In genomic region chr6:52992980-52993379, GRCh38 we compare ENCODE assay signal across 9 cellular contexts. TPM values are rescaled to one million over a fixed set of nuclear protein-coding genes. Genes with fewer than 3 reads are reported as not detected.
DNase-seq lines count a peak whose midpoint lies in the region; TF ChIP-seq lines count a peak whose summit lies in the region.
"Had no signal": no experiment of that assay in that cellular context is flagged by ENCODE, and none has a peak within 500 bp of the region (broad histone marks: within the 10 kb centered on the region; RNA-seq: fewer than 3 reads in every experiment).

No MANE protein-coding gene starts in this region.

- no peak overlapping the region for H3K4me2 ChIP-seq in H9 (ENCODE audit: insufficient read depth, insufficient read length, low read length)
- H3K4me2 ChIP-seq: KMS-11 had no signal

- H2BK15ac ChIP-seq in H9 (ENCODE audit: low read depth, low read length) = no peak overlapping the region

- H3K9ac ChIP-seq in subcutaneous abdominal adipose tissue (ENCODE audit: low read length in 5 of 5) = peak overlapping the region in 1 of 5 donors; percentile 72
- no peak overlapping the region for H3K9ac ChIP-seq in H9 (ENCODE audit: extremely low read depth, insufficient read length, low read length)
- H3K9ac ChIP-seq: KMS-11 had no signal

- no peaks in the 10 kb centered on the region for H3K9me3 Mint-ChIP-seq in T-helper 1 cell treated with Interleukin-12 subunit alpha and Interleukin-12 subunit beta and Interleukin-4 antibody, amounts not matched to agents 30 μg/mL and 1 μg/mL, for 36 hours
- peaks cover 3 to 4% of the 10 kb centered on the region in 2 experiments; a peak in 2 of 5 replicates for H3K9me3 Mint-ChIP-seq in H9

- no peak overlapping the region for H2BK20ac ChIP-seq in H9 (ENCODE audit: low read depth, low read length, poor library complexity, severe bottlenecking)

- no peak overlapping the region for H3K18ac ChIP-seq in H9 (ENCODE audit: insufficient read length, low read depth, low read length)

- no peak overlapping the region for H3K23ac ChIP-seq in H9 (ENCODE audit: insufficient read length, low read depth, low read length)

- TF ChIP-seq CTCF in VCaP (conservative IDR thresholded peaks at IDR 0.05) = no peak
- no peak for TF ChIP-seq CTCF in H9 (conservative IDR thresholded peaks at IDR 0.05)

- H2BK12ac ChIP-seq in H9 (ENCODE audit: insufficient read length, low read depth, low read length) = no peak overlapping the region

- peaks cover 10% of the 10 kb centered on the region for H3K23me2 ChIP-seq in H9 (ENCODE audit: insufficient read length, low read depth, low read length, poor library complexity, severe bottlenecking)

- intact Hi-C loops in posterior vena cava (cut with DNase I) = no loop called here

- H3K9me3 ChIP-seq in subcutaneous abdominal adipose tissue (ENCODE audit: control insufficient read depth in 5 of 5, low read length in 5 of 5) = no peaks in the 10 kb centered on the region
- no peaks in the 10 kb centered on the region for H3K9me3 ChIP-seq in H9 (ENCODE audit: control insufficient read depth, low read depth, low read length)

- H3K56ac ChIP-seq in H9 (ENCODE audit: insufficient read length, low read depth, low read length) = no peak overlapping the region

- H2BK5ac ChIP-seq in H9 (ENCODE audit: insufficient read length, low read length) = no peak overlapping the region

- H3K4me3 ChIP-seq in subcutaneous abdominal adipose tissue (ENCODE audit: low read depth in 1 of 5, low read length in 5 of 5) = no peak overlapping the region

- H3K27ac Mint-ChIP-seq in T-helper 1 cell treated with Interleukin-12 subunit alpha and Interleukin-12 subunit beta and Interleukin-4 antibody, amounts not matched to agents 30 μg/mL and 1 μg/mL, for 36 hours = no peak overlapping the region
- H3K27ac Mint-ChIP-seq in H9 = no peak overlapping the region

- H3K36me3 ChIP-seq in subcutaneous abdominal adipose tissue (ENCODE audit: control insufficient read depth in 5 of 5, insufficient read depth in 5 of 5, low read length in 5 of 5) = peaks cover 0 to 7% (median 0%) of the 10 kb centered on the region in 5 donors

- H2AK5ac ChIP-seq in H9 (ENCODE audit: insufficient read length, low read length) = no peak overlapping the region

- H3K4ac ChIP-seq in H9 (ENCODE audit: low read depth, low read length) = no peak overlapping the region

- H4K91ac ChIP-seq in H9 (ENCODE audit: insufficient read length, low read depth, low read length) = no peak overlapping the region

- no peak overlapping the region for H4K8ac ChIP-seq in H9 (replicated peaks; ENCODE audit: insufficient read length, low read depth, low read length)

- no peaks in the 10 kb centered on the region for H3K79me2 ChIP-seq in H9 (ENCODE audit: insufficient read depth, low read length)

- no peak overlapping the region for H3K14ac ChIP-seq in H9 (ENCODE audit: insufficient read depth, low read length)

- H4K20me1 ChIP-seq in H9 (ENCODE audit: control insufficient read depth, insufficient read depth, insufficient read length) = no peaks in the 10 kb centered on the region

- WGBS in H9 (ENCODE audit: extremely low coverage, insufficient read length, low lambda C conversion rate) = no CpG with 5 or more reads among the region's 6 CpGs

- H2AFZ ChIP-seq in H9 (ENCODE audit: low read length) = no peak overlapping the region

- no peak overlapping the region for H3T11ph ChIP-seq in H9 (ENCODE audit: low read length)

- H3K4me3 Mint-ChIP-seq in T-helper 1 cell treated with Interleukin-12 subunit alpha and Interleukin-12 subunit beta and Interleukin-4 antibody, amounts not matched to agents 30 μg/mL and 1 μg/mL, for 36 hours = peak overlapping the region; percentile 60
- no peak overlapping the region; a peak in 1 of 5 replicates for H3K4me3 Mint-ChIP-seq in H9

- H3K27ac ChIP-seq in VCaP = peak overlapping the region; percentile 97; the same call in 1 of the 2 replicates
- H3K27ac ChIP-seq in subcutaneous abdominal adipose tissue (ENCODE audit: low read depth, low read length) = peak overlapping the region; percentile 96
- no peak overlapping the region for H3K27ac ChIP-seq in H9 (ENCODE audit: insufficient read length, low read depth, low read length)
- H3K27ac ChIP-seq: KMS-11 had no signal

- H3K4me1 ChIP-seq in subcutaneous abdominal adipose tissue (ENCODE audit: control insufficient read depth in 5 of 5, insufficient read depth in 5 of 5, low read length in 5 of 5) (peaks cover 0 to 32% (median 25%) of the 10 kb centered on the region in 5 donors), H9 (ENCODE audit: insufficient read depth, low read length) (no peaks in the 10 kb centered on the region)

- peaks cover 8% of the 10 kb centered on the region for H3K27me3 Mint-ChIP-seq in T-helper 1 cell treated with Interleukin-12 subunit alpha and Interleukin-12 subunit beta and Interleukin-4 antibody, amounts not matched to agents 30 μg/mL and 1 μg/mL, for 36 hours (ENCODE audit: low read depth)
- H3K27me3 Mint-ChIP-seq in H9 (ENCODE audit: low read depth) = peaks cover 6% of the 10 kb centered on the region

- peaks cover 35% of the 10 kb centered on the region for H3K4me1 Mint-ChIP-seq in T-helper 1 cell treated with Interleukin-12 subunit alpha and Interleukin-12 subunit beta and Interleukin-4 antibody, amounts not matched to agents 30 μg/mL and 1 μg/mL, for 36 hours (ENCODE audit: low read depth)
- H3K4me1 Mint-ChIP-seq in H9 = peaks cover 18 to 19% of the 10 kb centered on the region in 2 experiments

- DNase-seq in T-helper 1 cell (no peak), fibroblast of the conjunctiva (ENCODE audit: low read depth) (peak; percentile 39), posterior vena cava (ENCODE audit: low spot score) (no peak), activated gamma-delta T cell (lab: John Stamatoyannopoulos, UW) (no peak), H9 (no peak)

- no peak overlapping the region for H4K5ac ChIP-seq in H9 (ENCODE audit: insufficient read length, low read depth, low read length)

- H2BK120ac ChIP-seq in H9 (ENCODE audit: low read depth, low read length, poor library complexity, severe bottlenecking) = no peak overlapping the region

- H3K27me3 ChIP-seq in subcutaneous abdominal adipose tissue (ENCODE audit: control insufficient read depth in 5 of 5, insufficient read depth in 4 of 5, low read length in 5 of 5) (no peaks in the 10 kb centered on the region), H9 (ENCODE audit: insufficient read depth, low read length) (no peaks in the 10 kb centered on the region)

- no peaks in the 10 kb centered on the region for H3K79me1 ChIP-seq in H9 (ENCODE audit: insufficient read depth, low read depth, low read length, poor library complexity, severe bottlenecking)

- peaks cover 18% of the 10 kb centered on the region for H3K36me3 Mint-ChIP-seq in T-helper 1 cell treated with Interleukin-12 subunit alpha and Interleukin-12 subunit beta and Interleukin-4 antibody, amounts not matched to agents 30 μg/mL and 1 μg/mL, for 36 hours (ENCODE audit: low read depth)
- peaks cover 18 to 32% (median 30%) of the 10 kb centered on the region in 3 experiments for H3K36me3 Mint-ChIP-seq in H9 (ENCODE audit: insufficient read depth in 1 of 3, low read depth in 3 of 3)

RNA-seq across cellular contexts. Expression of gene GSTA4, which starts 2.1 kb away (rescaled TPM):
- total RNA-seq in posterior vena cava (10 to 100 TPM; 13.1 to 26.2 TPM), H9 (2021) (28.9 and 32.1 TPM in 2 replicates)
